ENCODE assay signal across 34 cellular contexts in genomic region chr18:29605365-29605764, GRCh38.
"Had no signal": no experiment of that assay in that cellular context is flagged by ENCODE, and none has a peak within 500 bp of the region (broad histone marks: within the 10 kb centered on the region; RNA-seq: fewer than 3 reads in every experiment).

No MANE protein-coding gene starts in this region.

- H3K4me3 ChIP-seq: adrenal gland, body of pancreas, breast epithelium had no signal

- H3K4me1 ChIP-seq: adrenal gland, body of pancreas, breast epithelium had no signal

- DNase-seq: activated B cell treated with CpG ODN at 0.5 μM for 24 hours; activated CD4-positive, alpha-beta memory T cell treated with anti-CD3 and anti-CD28 coated beads for 36 hours; activated CD4-positive, alpha-beta T cell treated with anti-CD3 and anti-CD28 coated beads for 4 hours; activated CD4-positive, alpha-beta T cell treated with anti-CD3 and anti-CD28 coated beads, Interleukin-2, amount 10 ng/mL, durations not matched to agents 24 days and 14 days; activated CD4-positive, alpha-beta T cell treated with anti-CD3 and anti-CD28 coated beads, Interleukin-2, amount 50 U/mL, for 1 hour; activated CD4-positive, alpha-beta T cell treated with anti-CD3 and anti-CD28 coated beads, Interleukin-2, amount 50 U/mL, for 4 hours; activated CD4-positive, CD25-positive, alpha-beta regulatory T cell treated with anti-CD3 and anti-CD28 coated beads, Interleukin-2, amount 50 U/mL, for 72 hours; activated CD8-positive, alpha-beta memory T cell treated with anti-CD3 and anti-CD28 coated beads, Interleukin-2, amount 50 U/mL, for 4 hours; activated CD8-positive, alpha-beta T cell treated with anti-CD3 and anti-CD28 coated beads for 36 hours; activated effector memory CD4-positive, alpha-beta T cell treated with anti-CD3 and anti-CD28 coated beads, Interleukin-2, amount 50 U/mL, for 16 hours; activated gamma-delta T cell treated with Interleukin-2 at 50 U/mL for 16 hours; activated naive CD4-positive, alpha-beta T cell; activated naive CD4-positive, alpha-beta T cell treated with anti-CD3 and anti-CD28 coated beads for 36 hours; activated naive CD4-positive, alpha-beta T cell treated with anti-CD3 and anti-CD28 coated beads, Interleukin-2, amount 50 U/mL, for 16 hours; activated naive CD8-positive, alpha-beta T cell treated with anti-CD3 and anti-CD28 coated beads for 36 hours; activated T-cell treated with anti-CD3 and anti-CD28 coated beads for 4 hours; activated T-cell treated with anti-CD3 and anti-CD28 coated beads, Interleukin-2, amount 50 U/mL, for 1 hour; activated T-cell treated with anti-CD3 and anti-CD28 coated beads, Interleukin-2, amount 50 U/mL, for 4 hours; activated T-cell treated with anti-CD3 and anti-CD28 coated beads, Interleukin-2, amount 50 U/mL, for 72 hours; adrenal gland; amniotic stem cell; aorta; body of pancreas; brain microvascular endothelial cell; central memory CD4-positive, alpha-beta T cell; T-helper 2 cell; T-helper 9 cell had no signal

- H3K4me1 Mint-ChIP-seq: activated B cell treated with CpG ODN at 0.5 μM for 24 hours; activated CD4-positive, alpha-beta T cell treated with anti-CD3 and anti-CD28 coated beads, Interleukin-2, amount 10 ng/mL, durations not matched to agents 24 days and 14 days; activated naive CD8-positive, alpha-beta T cell treated with anti-CD3 and anti-CD28 coated beads for 36 hours; activated T-helper 17 cell treated with anti-CD3 and anti-CD28 coated beads, Interleukin-2, amount 50 U/mL, for 72 hours had no signal

- H3K4me3 Mint-ChIP-seq: activated B cell treated with CpG ODN at 0.5 μM for 24 hours; activated CD4-positive, alpha-beta memory T cell treated with anti-CD3 and anti-CD28 coated beads for 36 hours; activated CD4-positive, alpha-beta T cell treated with anti-CD3 and anti-CD28 coated beads, Interleukin-2, amount 10 ng/mL, durations not matched to agents 24 days and 14 days; activated CD8-positive, alpha-beta T cell treated with anti-CD3 and anti-CD28 coated beads for 36 hours; activated naive CD4-positive, alpha-beta T cell treated with anti-CD3 and anti-CD28 coated beads for 36 hours; activated naive CD8-positive, alpha-beta T cell treated with anti-CD3 and anti-CD28 coated beads for 36 hours; activated T-cell treated with anti-CD3 and anti-CD28 coated beads, Interleukin-2, amount 50 U/mL, for 4 hours; activated T-cell treated with anti-CD3 and anti-CD28 coated beads, Interleukin-2, amount 50 U/mL, for 72 hours; activated T-helper 1 cell treated with anti-CD3 and anti-CD28 coated beads, Interleukin-12 subunit alpha, Interleukin-12 subunit beta, Interleukin-2, Interleukin-4 antibody, amounts not matched to agents 30 ng/mL and 10 ng/mL and 1 ng/mL, durations not matched to agents 14 hours and 24 hours and 36 hours; activated T-helper 17 cell treated with anti-CD3 and anti-CD28 coated beads, Interleukin-2, amount 50 U/mL, for 72 hours; T-helper 1 cell treated with Interleukin-12 subunit alpha and Interleukin-12 subunit beta and Interleukin-4 antibody, amounts not matched to agents 30 μg/mL and 1 μg/mL, for 36 hours; T-helper 2 cell treated with Interferon-gamma antibody and Interleukin-4, amounts not matched to agents 5 μg/mL and 100 μg/mL, for 36 hours had no signal

- H3K27ac ChIP-seq: adrenal gland, body of pancreas, brain microvascular endothelial cell, breast epithelium, VCaP had no signal

- H3K27ac Mint-ChIP-seq: activated B cell treated with CpG ODN at 0.5 μM for 24 hours; activated CD4-positive, alpha-beta memory T cell treated with anti-CD3 and anti-CD28 coated beads for 36 hours; activated CD4-positive, alpha-beta T cell treated with anti-CD3 and anti-CD28 coated beads, Interleukin-2, amount 10 ng/mL, durations not matched to agents 24 days and 14 days; activated CD8-positive, alpha-beta T cell treated with anti-CD3 and anti-CD28 coated beads for 36 hours; activated naive CD4-positive, alpha-beta T cell treated with anti-CD3 and anti-CD28 coated beads for 36 hours; activated naive CD4-positive, alpha-beta T cell treated with anti-CD3 and anti-CD28 coated beads, Interleukin-2, amount 50 U/mL, for 72 hours; activated naive CD8-positive, alpha-beta T cell treated with anti-CD3 and anti-CD28 coated beads for 36 hours; activated T-cell treated with anti-CD3 and anti-CD28 coated beads, Interleukin-2, amount 50 U/mL, for 72 hours; activated T-helper 1 cell treated with anti-CD3 and anti-CD28 coated beads, Interleukin-12 subunit alpha, Interleukin-12 subunit beta, Interleukin-2, Interleukin-4 antibody, amounts not matched to agents 30 ng/mL and 10 ng/mL and 1 ng/mL, durations not matched to agents 14 hours and 24 hours and 36 hours; activated T-helper 17 cell treated with anti-CD3 and anti-CD28 coated beads, Interleukin-2, amount 50 U/mL, for 72 hours; T-helper 1 cell treated with Interleukin-12 subunit alpha and Interleukin-12 subunit beta and Interleukin-4 antibody, amounts not matched to agents 30 μg/mL and 1 μg/mL, for 36 hours; T-helper 2 cell treated with Interferon-gamma antibody and Interleukin-4, amounts not matched to agents 5 μg/mL and 100 μg/mL, for 36 hours had no signal

- H3K27me3 ChIP-seq: adrenal gland, body of pancreas, brain microvascular endothelial cell, breast epithelium had no signal

- ATAC-seq: activated CD8-positive, alpha-beta T cell treated with anti-CD3 and anti-CD28 coated beads for 36 hours; activated naive CD4-positive, alpha-beta T cell treated with anti-CD3 and anti-CD28 coated beads, Interleukin-2, amount 50 U/mL, for 72 hours; activated T-cell treated with anti-CD3 and anti-CD28 coated beads, Interleukin-2, amount 50 U/mL, for 4 hours; activated T-cell treated with anti-CD3 and anti-CD28 coated beads, Interleukin-2, amount 50 U/mL, for 72 hours; activated T-helper 17 cell treated with anti-CD3 and anti-CD28 coated beads, Interleukin-2, amount 50 U/mL, for 72 hours; body of pancreas had no signal

- H3K9me3 ChIP-seq: adrenal gland had no signal

- H3K36me3 ChIP-seq: adrenal gland, brain microvascular endothelial cell, breast epithelium had no signal

- H3K36me3 Mint-ChIP-seq: activated CD4-positive, alpha-beta memory T cell treated with anti-CD3 and anti-CD28 coated beads for 36 hours; activated naive CD8-positive, alpha-beta T cell treated with anti-CD3 and anti-CD28 coated beads for 36 hours had no signal

- H3K27me3 Mint-ChIP-seq: activated B cell treated with CpG ODN at 0.5 μM for 24 hours; activated CD4-positive, alpha-beta memory T cell treated with anti-CD3 and anti-CD28 coated beads for 36 hours; activated CD4-positive, alpha-beta T cell treated with anti-CD3 and anti-CD28 coated beads, Interleukin-2, amount 10 ng/mL, durations not matched to agents 24 days and 14 days; activated CD8-positive, alpha-beta T cell treated with anti-CD3 and anti-CD28 coated beads for 36 hours; activated naive CD8-positive, alpha-beta T cell treated with anti-CD3 and anti-CD28 coated beads for 36 hours; activated T-helper 17 cell treated with anti-CD3 and anti-CD28 coated beads, Interleukin-2, amount 50 U/mL, for 72 hours had no signal
